10 cellular contexts compared by ENCODE assay signal in the genomic region with DNA sequence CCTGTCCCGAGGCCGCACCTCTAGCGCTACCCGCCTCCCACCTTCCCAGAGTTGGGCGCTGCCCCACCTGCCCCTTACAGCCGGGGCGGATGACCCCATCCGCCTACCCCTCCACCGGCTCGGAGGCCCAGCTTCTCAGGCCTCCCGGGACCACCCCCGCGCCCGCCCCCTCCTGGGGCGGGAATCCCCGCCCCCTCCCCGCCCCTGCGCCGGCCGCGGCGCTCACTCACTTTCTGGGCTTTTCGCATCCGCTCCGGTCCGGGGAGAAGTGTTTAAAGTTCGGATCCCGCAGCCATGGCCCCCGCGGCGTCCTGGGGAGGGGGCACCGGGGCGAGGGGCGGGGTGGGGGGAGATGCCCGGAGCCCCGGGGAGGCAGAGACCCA. TPM values are rescaled to one million over a fixed set of nuclear protein-coding genes. Genes with fewer than 3 reads are reported as not detected.
DNase-seq lines count a peak whose midpoint lies in the region; ATAC-seq and TF ChIP-seq lines count a peak whose summit lies in the region.
"Had no signal": no experiment of that assay in that cellular context is flagged by ENCODE, and none has a peak within 500 bp of the region (broad histone marks: within the 10 kb centered on the region; RNA-seq: fewer than 3 reads in every experiment).

No MANE protein-coding gene starts in this region.

- H3K36me3 ChIP-seq in DND-41 (ENCODE audit: insufficient read depth, low read length): peaks cover 5% of the 10 kb centered on the region; the same call in 1 of the 2 replicates
- H3K36me3 ChIP-seq in OCI-LY7 (ENCODE audit: insufficient read depth, low read length): 0 out of 2 replicates have a peak, but pooled peaks cover 2% of the 10 kb centered on the region
- no peaks in the 10 kb centered on the region for H3K36me3 ChIP-seq in neuronal stem cell (replicated peaks in 1 of 2; ENCODE audit: control insufficient read depth in 2 of 2, insufficient read depth in 2 of 2, low read length in 2 of 2)

- no peak overlapping the region for H4K8ac ChIP-seq in neuronal stem cell (ENCODE audit: low read depth, low read length)

- TF ChIP-seq CTCF in DND-41 (IDR thresholded peaks at IDR 0.05; ENCODE audit: borderline replicate concordance, extremely low read depth, low read length, poor library complexity, severe bottlenecking): no peak
- no peak for TF ChIP-seq CTCF in OCI-LY7 (conservative IDR thresholded peaks at IDR 0.05; ENCODE audit: low read length)

- no TSS peak for BruUV-seq in OCI-LY7 (replicated peaks; lab: Mats Ljungman, UMichigan)

- no peak overlapping the region for H4K91ac ChIP-seq in neuronal stem cell (ENCODE audit: low read depth, low read length, poor library complexity)

- H3K4me2 ChIP-seq in DND-41 (ENCODE audit: insufficient read depth, low read length) (peak overlapping the region; percentile 90), OCI-LY7 (ENCODE audit: low read length) (peak overlapping the region; percentile 98), neuronal stem cell (ENCODE audit: insufficient read depth, low read length, poor library complexity, severe bottlenecking) (peak overlapping the region; percentile 79)

- no peak overlapping the region for H3K4ac ChIP-seq in neuronal stem cell (ENCODE audit: low read length)

- no peak overlapping the region for H2BK5ac ChIP-seq in neuronal stem cell (ENCODE audit: low read length)

- no peak overlapping the region for H2BK15ac ChIP-seq in neuronal stem cell (ENCODE audit: low read length)

- H2BK120ac ChIP-seq in neuronal stem cell (ENCODE audit: low read depth, low read length): peak overlapping the region; percentile 33

- H3K36me3 Mint-ChIP-seq in effector memory CD8-positive, alpha-beta T cell (ENCODE audit: insufficient read depth): peaks cover 14% of the 10 kb centered on the region

- no peak overlapping the region for H3K18ac ChIP-seq in neuronal stem cell (ENCODE audit: low read length)

- H3K9me3 Mint-ChIP-seq in effector memory CD8-positive, alpha-beta T cell: no peaks in the 10 kb centered on the region

- DNase-seq in DND-41: peak; percentile 70
- peak; percentile 65 for DNase-seq in OCI-LY7 (ENCODE audit: low spot score)
- DNase-seq in effector memory CD8-positive, alpha-beta T cell: no peak
- DNase-seq in neuronal stem cell (ENCODE audit: low spot score): no peak
- DNase-seq in NOMO-1 (lab: John Stamatoyannopoulos, UW; ENCODE audit: unreplicated experiment in 2 of 2): no peak
- no peak for DNase-seq in putamen (ENCODE audit: low spot score)
- no peak for DNase-seq in NCI-H2029 (lab: John Stamatoyannopoulos, UW)

- peaks cover 22% of the 10 kb centered on the region in 2 donors for H3K4me1 Mint-ChIP-seq in effector memory CD8-positive, alpha-beta T cell (ENCODE audit: low read depth in 2 of 2)

- intact Hi-C loops in OCI-LY7 (cut with micrococcal nuclease; ENCODE audit: unreplicated experiment): loop anchor here (2.0 kb wide), 1 partner anchor 17 kb away; no protein-coding TSS in a partner anchor

- H2AFZ ChIP-seq in DND-41 (ENCODE audit: low read depth, low read length) (peak overlapping the region; percentile 84), OCI-LY7 (ENCODE audit: low read length) (0 out of 2 replicates have a peak overlapping the region, but pooled peaks have one; percentile 9), neuronal stem cell (ENCODE audit: low read length) (peak overlapping the region; percentile 89)

- peaks cover 6 to 24% of the 10 kb centered on the region in 2 donors for H3K27me3 Mint-ChIP-seq in effector memory CD8-positive, alpha-beta T cell

- no peaks in the 10 kb centered on the region for H3K9me2 ChIP-seq in OCI-LY7 (ENCODE audit: insufficient read depth, low read length)

- no peaks in the 10 kb centered on the region for H3K79me1 ChIP-seq in neuronal stem cell (ENCODE audit: low read depth, low read length)

- peaks cover 9% of the 10 kb centered on the region; the same call in 1 of the 2 replicates for H4K20me1 ChIP-seq in DND-41 (ENCODE audit: insufficient read depth, low read length)
- no peaks in the 10 kb centered on the region for H4K20me1 ChIP-seq in OCI-LY7 (ENCODE audit: insufficient read depth, low read length)

- H3K79me2 ChIP-seq in DND-41 (ENCODE audit: insufficient read depth, low read length) (peaks cover 6% of the 10 kb centered on the region), OCI-LY7 (ENCODE audit: insufficient read depth, low read depth, low read length) (no peaks in the 10 kb centered on the region)

- peak overlapping the region; percentile 79; the same call in 1 of the 2 replicates for H3K27ac ChIP-seq in DND-41 (ENCODE audit: low read length)
- H3K27ac ChIP-seq in OCI-LY7 (ENCODE audit: low read depth, low read length, poor library complexity, severe bottlenecking): peak overlapping the region; percentile 56
- H3K27ac ChIP-seq in neuronal stem cell (replicated peaks; ENCODE audit: low read length): no peak overlapping the region

- H3K4me1 ChIP-seq in DND-41 (ENCODE audit: insufficient read depth, low read length) (peaks cover 32% of the 10 kb centered on the region), OCI-LY7 (ENCODE audit: insufficient read depth, low read length, poor library complexity, severe bottlenecking) (peaks cover 65% of the 10 kb centered on the region), neuronal stem cell (ENCODE audit: control insufficient read depth in 2 of 2, insufficient read depth in 1 of 2, low read depth in 1 of 2, low read length in 2 of 2) (peaks cover 6 to 10% of the 10 kb centered on the region in 2 donors)

- no peak overlapping the region for H3K27ac Mint-ChIP-seq in effector memory CD8-positive, alpha-beta T cell

- WGBS in neuronal stem cell (ENCODE audit: extremely low coverage in 2 of 2, insufficient read length in 2 of 2, insufficient replicate concordance in 1 of 2), 2 donors: no CpG with 5 or more reads among the region's 36 CpGs

- H3K9ac ChIP-seq in DND-41 (ENCODE audit: low read depth, low read length) (peak overlapping the region; percentile 64), neuronal stem cell (ENCODE audit: low read depth, low read length, poor library complexity) (no peak overlapping the region)

- H3K27me3 ChIP-seq in DND-41 (ENCODE audit: insufficient read depth, low read length, poor library complexity): no peaks in the 10 kb centered on the region
- H3K27me3 ChIP-seq in neuronal stem cell (ENCODE audit: control insufficient read depth in 3 of 3, insufficient read depth in 3 of 3, low read depth in 1 of 3, low read length in 3 of 3): peaks cover 49 to 94% (median 88%) of the 10 kb centered on the region in 3 experiments

- no peak overlapping the region for H3K23ac ChIP-seq in neuronal stem cell (ENCODE audit: low read depth, low read length, poor library complexity)

- H2AK5ac ChIP-seq in neuronal stem cell (ENCODE audit: low read depth, low read length): no peak overlapping the region

- no peak overlapping the region for H2BK12ac ChIP-seq in neuronal stem cell (ENCODE audit: low read length)

- H3K4me3 ChIP-seq in DND-41 (ENCODE audit: low read depth in 1 of 2, low read length in 2 of 2) (peak overlapping the region; percentile 55 to 84; a peak in 3 of 4 replicates), OCI-LY7 (ENCODE audit: low read depth, low read length, poor library complexity, severe bottlenecking) (peak overlapping the region; percentile 72), neuronal stem cell (ENCODE audit: low read length in 2 of 2) (peak overlapping the region; percentile 37 to 44)

- no peak overlapping the region for H3K4me3 Mint-ChIP-seq in effector memory CD8-positive, alpha-beta T cell

- CTCF ChIA-PET in OCI-LY7 (lab: Charles Lee; ENCODE audit: unreplicated experiment): no interaction called here

- POLR2A ChIA-PET in OCI-LY7 (lab: Charles Lee): interaction anchor here (0.6 to 1.7 kb wide), 3 partner anchors 9 to 188 kb away, joined by 3 to 7 read pairs (median 5); no protein-coding TSS in a partner anchor

- peak; percentile 61 for ATAC-seq in DND-41 (ENCODE audit: insufficient read depth, low read depth)
- peak; percentile 40 for ATAC-seq in effector memory CD8-positive, alpha-beta T cell (replicated peaks)
- no peak for ATAC-seq in GM21390 (IDR thresholded peaks at IDR 0.05; ENCODE audit: unreplicated experiment)

- H3K9me3 ChIP-seq in DND-41 (ENCODE audit: insufficient read depth, low read length, severe bottlenecking) (no peaks in the 10 kb centered on the region), OCI-LY7 (ENCODE audit: low read length) (no peaks in the 10 kb centered on the region), neuronal stem cell (replicated peaks in 1 of 2; ENCODE audit: control insufficient read depth in 2 of 2, insufficient read depth in 1 of 2, low read depth in 1 of 2, low read length in 2 of 2) (peaks cover 0 to 13% of the 10 kb centered on the region in 2 donors)

- H3K14ac ChIP-seq in neuronal stem cell (ENCODE audit: low read length): no peak overlapping the region

RNA-seq across cellular contexts. Expression of gene ERFL, which starts 0.4 kb away (rescaled TPM):
- total RNA-seq in OCI-LY7 (2014; rRNA removed; shearing (Covaris generic)): 1.6 and 1.9 TPM in 2 replicates
- 5.9 and 6.8 TPM in 2 replicates for total RNA-seq in OCI-LY7 (2022)
- polyA plus RNA-seq in neuronal stem cell (2013, experiment 1 of 2): 0.47 TPM
- 0.44 TPM for polyA plus RNA-seq in neuronal stem cell (2013, experiment 2 of 2)
- total RNA-seq: dermis microvascular lymphatic vessel endothelial cell, RPMI7951 had no signal

RNA-seq across cellular contexts. Expression of gene RABAC1, which starts 31.3 kb away (rescaled TPM):
- total RNA-seq in OCI-LY7 (2014; rRNA removed; shearing (Covaris generic)): 161 and 171 TPM in 2 replicates
- total RNA-seq in OCI-LY7 (2022): 167 and 191 TPM in 2 replicates
- polyA plus RNA-seq in neuronal stem cell (2013, experiment 1 of 2): 83.3 TPM
- 90.0 TPM for polyA plus RNA-seq in neuronal stem cell (2013, experiment 2 of 2)

RNA-seq across cellular contexts. Expression of gene ARHGEF1, which starts 44.8 kb away (rescaled TPM):
- total RNA-seq in OCI-LY7 (2014; rRNA removed; shearing (Covaris generic)): 74.9 and 96.9 TPM in 2 replicates
- 297 and 318 TPM in 2 replicates for total RNA-seq in OCI-LY7 (2022)
- 30.0 TPM for polyA plus RNA-seq in neuronal stem cell (2013, experiment 1 of 2)
- 29.8 TPM for polyA plus RNA-seq in neuronal stem cell (2013, experiment 2 of 2)

RNA-seq across cellular contexts. Expression of gene CD79A, which starts 50.7 kb away (rescaled TPM):
- 848 and 1,195 TPM in 2 replicates for total RNA-seq in OCI-LY7 (2014; rRNA removed; shearing (Covaris generic))
- total RNA-seq in OCI-LY7 (2022): 896 and 1,094 TPM in 2 replicates
- 0.67 TPM for polyA plus RNA-seq in neuronal stem cell (2013, experiment 1 of 2)
- 0.64 TPM for polyA plus RNA-seq in neuronal stem cell (2013, experiment 2 of 2)
- total RNA-seq: RPMI7951 had no signal

Comparison
In these comparisons a context has a peak if more than half of its experiments do, and no peak if none do; other contexts are left out.
1. DNase-seq: peak in DND-41 (single experiment) and OCI-LY7 (single experiment); none in effector memory CD8-positive, alpha-beta T cell (0 of 3), neuronal stem cell (single experiment), NOMO-1 (0 of 2), putamen (single experiment) and NCI-H2029 (single experiment).
2. H2AFZ ChIP-seq: peak in every context shown above with its lines; median percentile 89 in neuronal stem cell; 84 in DND-41; 9 in OCI-LY7.
3. Peak in every context shown above with its lines, with median percentiles within 50 percentile points of each other: H3K4me2 ChIP-seq and H3K4me3 ChIP-seq.